ENCODE assay signal across 8 cellular contexts in the genomic region with DNA sequence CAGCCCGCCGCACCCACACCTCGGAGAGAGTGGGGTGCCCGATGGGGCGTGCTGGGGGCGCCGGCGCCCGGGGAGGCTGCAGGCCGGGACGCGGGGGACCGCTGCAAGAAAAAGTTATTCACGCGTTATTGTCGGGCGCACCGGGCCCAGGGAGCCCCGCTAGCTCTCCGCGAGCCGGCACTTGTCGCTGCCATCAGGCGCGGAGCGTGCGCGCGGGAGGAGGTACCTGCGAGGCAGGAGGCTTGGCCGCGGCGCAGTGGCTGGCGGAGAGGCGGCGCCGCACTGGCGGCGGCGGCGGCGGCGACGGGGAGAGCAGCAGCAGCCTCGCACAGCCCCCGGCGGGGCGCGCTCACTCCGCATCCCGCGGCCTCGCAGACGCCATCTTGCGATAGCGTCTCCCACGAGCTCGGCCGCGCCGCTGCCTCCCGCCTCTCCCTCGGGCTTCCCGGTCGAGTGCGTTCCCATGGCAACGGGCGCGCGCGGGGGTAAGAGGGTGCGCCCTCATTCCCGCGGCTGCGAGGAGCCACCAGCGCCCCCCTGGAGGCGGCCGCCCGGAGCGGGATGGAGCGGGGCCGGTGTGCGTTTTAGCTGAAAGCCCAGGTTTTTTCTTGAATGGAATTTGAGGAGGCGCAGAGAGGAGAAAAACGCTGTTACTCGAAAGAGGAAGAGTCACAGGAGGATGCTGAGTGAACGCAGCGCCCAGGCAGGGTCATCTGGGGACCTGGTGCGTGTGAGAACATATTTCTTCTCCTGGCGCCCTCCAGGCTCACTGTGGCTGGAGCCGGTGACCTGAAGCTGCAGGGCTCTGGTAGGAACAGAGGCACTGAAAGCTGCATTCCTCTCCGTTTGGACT. TPM values are rescaled to one million over a fixed set of nuclear protein-coding genes. Genes with fewer than 3 reads are reported as not detected.
DNase-seq lines count a peak whose midpoint lies in the region; ATAC-seq lines count a peak whose summit lies in the region.

A gene with protein sequence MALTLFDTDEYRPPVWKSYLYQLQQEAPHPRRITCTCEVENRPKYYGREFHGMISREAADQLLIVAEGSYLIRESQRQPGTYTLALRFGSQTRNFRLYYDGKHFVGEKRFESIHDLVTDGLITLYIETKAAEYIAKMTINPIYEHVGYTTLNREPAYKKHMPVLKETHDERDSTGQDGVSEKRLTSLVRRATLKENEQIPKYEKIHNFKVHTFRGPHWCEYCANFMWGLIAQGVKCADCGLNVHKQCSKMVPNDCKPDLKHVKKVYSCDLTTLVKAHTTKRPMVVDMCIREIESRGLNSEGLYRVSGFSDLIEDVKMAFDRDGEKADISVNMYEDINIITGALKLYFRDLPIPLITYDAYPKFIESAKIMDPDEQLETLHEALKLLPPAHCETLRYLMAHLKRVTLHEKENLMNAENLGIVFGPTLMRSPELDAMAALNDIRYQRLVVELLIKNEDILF (minus strand): TSS at position 402 of the 853 bp plus-strand sequence. CDS start 469 bp downstream, outside the sequence.

- H3K36me3 ChIP-seq in endocrine pancreas (ENCODE audit: control insufficient read depth, insufficient read depth, low read length), result no peaks in the 10 kb centered on the region

- no peaks in the 10 kb centered on the region for H3K27me3 ChIP-seq in endocrine pancreas (ENCODE audit: control insufficient read depth, insufficient read depth, low read length)

- H3K4me3 ChIP-seq in endocrine pancreas (ENCODE audit: control insufficient read depth, insufficient read depth, low read length), result peak within 1 kb of the TSS; percentile 97

- DNase-seq in NCI-H524 (lab: John Stamatoyannopoulos, UW), result peak; percentile 79 to 90
- no peak for DNase-seq in NCI-H524 treated with DMSO at 0.1 percent for 48 hours (lab: John Stamatoyannopoulos, UW)
- peak; percentile 74 to 91 for DNase-seq in NCI-H446 (lab: John Stamatoyannopoulos, UW)
- DNase-seq in activated CD8-positive, alpha-beta memory T cell treated with anti-CD3 and anti-CD28 coated beads for 24 hours, result peak; percentile 86
- peak; percentile 93 for DNase-seq in mesenteric fat pad (ENCODE audit: low spot score)
- peak; percentile 38 for DNase-seq in stimulated activated CD8-positive, alpha-beta memory T cell treated with anti-CD3 and anti-CD28 coated beads, Interleukin-12 subunit alpha, Interleukin-12 subunit beta, amount 100 ng/mL, for 4 hours (ENCODE audit: low read depth)

- peaks cover 20% of the 10 kb centered on the region for H3K4me1 ChIP-seq in endocrine pancreas (ENCODE audit: control insufficient read depth, insufficient read depth, low read length)

- no peaks in the 10 kb centered on the region for H3K9me3 ChIP-seq in endocrine pancreas (ENCODE audit: control insufficient read depth, low read length)

- peak within 1 kb of the TSS; percentile 76 for H3K9ac ChIP-seq in endocrine pancreas (ENCODE audit: control insufficient read depth, insufficient read depth, low read length)

- peak; percentile 81 for ATAC-seq in HG03039 (IDR thresholded peaks at IDR 0.05; ENCODE audit: unreplicated experiment)

RNA-seq across cellular contexts. Expression of the gene that starts here (rescaled TPM):
- total RNA-seq in mesenteric fat pad, result 7.0 TPM
